ENCODE assay signal across 1 cellular context in the genomic region with DNA sequence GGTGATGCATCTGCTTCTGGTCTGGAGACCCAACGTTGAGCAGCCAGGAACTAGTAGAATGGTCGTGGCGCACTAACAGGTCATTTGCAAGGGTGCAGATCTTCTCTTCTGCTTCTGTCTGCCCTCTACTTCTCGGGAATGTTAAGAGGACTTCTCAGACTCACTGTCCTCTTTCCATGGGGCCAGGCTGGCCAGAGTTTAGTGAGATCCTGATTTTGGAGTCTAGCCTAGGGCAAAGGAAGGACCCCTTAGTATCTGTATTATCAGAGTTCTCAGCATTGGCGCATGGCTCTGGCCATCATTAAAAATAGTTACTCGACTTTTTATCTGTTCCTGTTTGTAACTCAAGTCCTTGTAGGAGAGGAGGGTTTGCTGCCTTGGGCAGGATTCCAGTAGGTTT.
TF ChIP-seq lines count a peak whose summit lies in the region.

No MANE protein-coding gene starts in this region.

TF ChIP-seq in GM23338, 12 proteins besides CTCF, POLR2A, EP300 and RAD21 (continued from another document):
- TF ChIP-seq NANOG (IDR thresholded peaks at IDR 0.05; ENCODE audit: borderline replicate concordance) (no peak), STAT1 (IDR thresholded peaks at IDR 0.05; ENCODE audit: unreplicated experiment) (no peak)
TF ChIP-seq in GM23338: peak in this region for 0.
